ENCODE assay signal across 35 cellular contexts in the genomic region with DNA sequence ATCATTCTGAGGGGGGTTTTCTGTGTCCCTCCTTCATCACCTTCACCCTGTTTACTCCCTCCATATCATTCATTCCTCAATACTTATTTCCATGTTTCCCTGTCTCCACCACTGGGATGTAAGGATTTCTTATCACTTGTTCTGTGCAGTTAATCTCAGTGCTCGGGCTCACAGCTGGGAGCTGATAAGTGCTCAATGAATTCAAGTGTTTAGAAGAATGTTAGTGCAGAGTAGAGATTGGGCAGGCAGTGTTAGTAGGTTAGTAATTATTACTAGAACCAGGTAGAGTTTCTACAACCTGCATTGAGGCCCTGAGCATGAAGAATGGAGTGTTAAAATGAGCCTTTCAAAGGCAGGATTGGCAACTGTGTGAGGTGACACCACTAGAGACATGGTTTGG.
"Had no signal": no experiment of that assay in that cellular context is flagged by ENCODE, and none has a peak within 500 bp of the region (broad histone marks: within the 10 kb centered on the region; RNA-seq: fewer than 3 reads in every experiment).

No MANE protein-coding gene starts in this region.

- ATAC-seq: activated CD8-positive, alpha-beta T cell treated with anti-CD3 and anti-CD28 coated beads for 36 hours; activated naive CD4-positive, alpha-beta T cell treated with anti-CD3 and anti-CD28 coated beads, Interleukin-2, amount 50 U/mL, for 72 hours; activated T-cell treated with anti-CD3 and anti-CD28 coated beads, Interleukin-2, amount 50 U/mL, for 4 hours; activated T-cell treated with anti-CD3 and anti-CD28 coated beads, Interleukin-2, amount 50 U/mL, for 72 hours; activated T-helper 17 cell treated with anti-CD3 and anti-CD28 coated beads, Interleukin-2, amount 50 U/mL, for 72 hours; body of pancreas had no signal

- H3K27ac ChIP-seq: adrenal gland, body of pancreas, brain microvascular endothelial cell, breast epithelium, VCaP had no signal

- H3K27me3 ChIP-seq: adrenal gland, body of pancreas, brain microvascular endothelial cell, breast epithelium had no signal

- H3K4me3 ChIP-seq: adrenal gland, body of pancreas, breast epithelium had no signal

- H3K4me3 Mint-ChIP-seq: activated B cell treated with CpG ODN at 0.5 μM for 24 hours; activated CD4-positive, alpha-beta memory T cell treated with anti-CD3 and anti-CD28 coated beads for 36 hours; activated CD4-positive, alpha-beta T cell treated with anti-CD3 and anti-CD28 coated beads, Interleukin-2, amount 10 ng/mL, durations not matched to agents 24 days and 14 days; activated CD8-positive, alpha-beta T cell treated with anti-CD3 and anti-CD28 coated beads for 36 hours; activated naive CD4-positive, alpha-beta T cell treated with anti-CD3 and anti-CD28 coated beads for 36 hours; activated naive CD8-positive, alpha-beta T cell treated with anti-CD3 and anti-CD28 coated beads for 36 hours; activated T-cell treated with anti-CD3 and anti-CD28 coated beads, Interleukin-2, amount 50 U/mL, for 4 hours; activated T-cell treated with anti-CD3 and anti-CD28 coated beads, Interleukin-2, amount 50 U/mL, for 72 hours; activated T-helper 1 cell treated with anti-CD3 and anti-CD28 coated beads, Interleukin-12 subunit alpha, Interleukin-12 subunit beta, Interleukin-2, Interleukin-4 antibody, amounts not matched to agents 30 ng/mL and 10 ng/mL and 1 ng/mL, durations not matched to agents 14 hours and 24 hours and 36 hours; activated T-helper 17 cell treated with anti-CD3 and anti-CD28 coated beads, Interleukin-2, amount 50 U/mL, for 72 hours; T-helper 1 cell treated with Interleukin-12 subunit alpha and Interleukin-12 subunit beta and Interleukin-4 antibody, amounts not matched to agents 30 μg/mL and 1 μg/mL, for 36 hours; T-helper 2 cell treated with Interferon-gamma antibody and Interleukin-4, amounts not matched to agents 5 μg/mL and 100 μg/mL, for 36 hours had no signal

- H3K9me3 Mint-ChIP-seq: activated B cell treated with CpG ODN at 0.5 μM for 24 hours; activated CD4-positive, alpha-beta T cell treated with anti-CD3 and anti-CD28 coated beads, Interleukin-2, amount 10 ng/mL, durations not matched to agents 24 days and 14 days; activated CD8-positive, alpha-beta T cell treated with anti-CD3 and anti-CD28 coated beads for 36 hours; activated naive CD4-positive, alpha-beta T cell treated with anti-CD3 and anti-CD28 coated beads for 36 hours; activated naive CD8-positive, alpha-beta T cell treated with anti-CD3 and anti-CD28 coated beads for 36 hours; activated T-cell treated with anti-CD3 and anti-CD28 coated beads, Interleukin-2, amount 50 U/mL, for 72 hours; activated T-helper 1 cell treated with anti-CD3 and anti-CD28 coated beads, Interleukin-12 subunit alpha, Interleukin-12 subunit beta, Interleukin-2, Interleukin-4 antibody, amounts not matched to agents 30 ng/mL and 10 ng/mL and 1 ng/mL, durations not matched to agents 14 hours and 24 hours and 36 hours; activated T-helper 17 cell treated with anti-CD3 and anti-CD28 coated beads, Interleukin-2, amount 50 U/mL, for 72 hours; T-helper 1 cell treated with Interleukin-12 subunit alpha and Interleukin-12 subunit beta and Interleukin-4 antibody, amounts not matched to agents 30 μg/mL and 1 μg/mL, for 36 hours; T-helper 2 cell treated with Interferon-gamma antibody and Interleukin-4, amounts not matched to agents 5 μg/mL and 100 μg/mL, for 36 hours had no signal

- H3K9me3 ChIP-seq: body of pancreas, breast epithelium had no signal

- H3K4me1 Mint-ChIP-seq: activated CD4-positive, alpha-beta T cell treated with anti-CD3 and anti-CD28 coated beads, Interleukin-2, amount 10 ng/mL, durations not matched to agents 24 days and 14 days; activated naive CD8-positive, alpha-beta T cell treated with anti-CD3 and anti-CD28 coated beads for 36 hours; activated T-helper 17 cell treated with anti-CD3 and anti-CD28 coated beads, Interleukin-2, amount 50 U/mL, for 72 hours had no signal

- H3K4me1 ChIP-seq: adrenal gland, body of pancreas, breast epithelium had no signal

- H3K36me3 Mint-ChIP-seq: activated CD4-positive, alpha-beta memory T cell treated with anti-CD3 and anti-CD28 coated beads for 36 hours; activated naive CD4-positive, alpha-beta T cell treated with anti-CD3 and anti-CD28 coated beads, Interleukin-2, amount 50 U/mL, for 72 hours; activated naive CD8-positive, alpha-beta T cell treated with anti-CD3 and anti-CD28 coated beads for 36 hours had no signal

- H3K27me3 Mint-ChIP-seq: activated B cell treated with CpG ODN at 0.5 μM for 24 hours; activated CD4-positive, alpha-beta memory T cell treated with anti-CD3 and anti-CD28 coated beads for 36 hours; activated CD4-positive, alpha-beta T cell treated with anti-CD3 and anti-CD28 coated beads, Interleukin-2, amount 10 ng/mL, durations not matched to agents 24 days and 14 days; activated CD8-positive, alpha-beta T cell treated with anti-CD3 and anti-CD28 coated beads for 36 hours; activated naive CD8-positive, alpha-beta T cell treated with anti-CD3 and anti-CD28 coated beads for 36 hours; activated T-helper 17 cell treated with anti-CD3 and anti-CD28 coated beads, Interleukin-2, amount 50 U/mL, for 72 hours had no signal

- DNase-seq: activated B cell treated with CpG ODN at 0.5 μM for 24 hours; activated CD4-positive, alpha-beta memory T cell treated with anti-CD3 and anti-CD28 coated beads for 36 hours; activated CD4-positive, alpha-beta T cell treated with anti-CD3 and anti-CD28 coated beads for 4 hours; activated CD4-positive, alpha-beta T cell treated with anti-CD3 and anti-CD28 coated beads, Interleukin-2, amount 10 ng/mL, durations not matched to agents 24 days and 14 days; activated CD4-positive, alpha-beta T cell treated with anti-CD3 and anti-CD28 coated beads, Interleukin-2, amount 50 U/mL, for 1 hour; activated CD4-positive, alpha-beta T cell treated with anti-CD3 and anti-CD28 coated beads, Interleukin-2, amount 50 U/mL, for 4 hours; activated CD4-positive, CD25-positive, alpha-beta regulatory T cell treated with anti-CD3 and anti-CD28 coated beads, Interleukin-2, amount 50 U/mL, for 72 hours; activated CD8-positive, alpha-beta memory T cell treated with anti-CD3 and anti-CD28 coated beads, Interleukin-2, amount 50 U/mL, for 4 hours; activated CD8-positive, alpha-beta T cell treated with anti-CD3 and anti-CD28 coated beads for 36 hours; activated effector memory CD4-positive, alpha-beta T cell treated with anti-CD3 and anti-CD28 coated beads, Interleukin-2, amount 50 U/mL, for 16 hours; activated gamma-delta T cell treated with Interleukin-2 at 50 U/mL for 16 hours; activated naive CD4-positive, alpha-beta T cell; activated naive CD4-positive, alpha-beta T cell treated with anti-CD3 and anti-CD28 coated beads for 36 hours; activated naive CD4-positive, alpha-beta T cell treated with anti-CD3 and anti-CD28 coated beads, Interleukin-2, amount 50 U/mL, for 16 hours; activated naive CD8-positive, alpha-beta T cell treated with anti-CD3 and anti-CD28 coated beads for 36 hours; activated T-cell treated with anti-CD3 and anti-CD28 coated beads for 4 hours; activated T-cell treated with anti-CD3 and anti-CD28 coated beads, Interleukin-2, amount 50 U/mL, for 1 hour; activated T-cell treated with anti-CD3 and anti-CD28 coated beads, Interleukin-2, amount 50 U/mL, for 4 hours; activated T-cell treated with anti-CD3 and anti-CD28 coated beads, Interleukin-2, amount 50 U/mL, for 72 hours; adrenal gland; amniotic stem cell; aorta; body of pancreas; brain microvascular endothelial cell; central memory CD4-positive, alpha-beta T cell; T-helper 1 cell; T-helper 2 cell; T-helper 9 cell had no signal

- H3K27ac Mint-ChIP-seq: activated B cell treated with CpG ODN at 0.5 μM for 24 hours; activated CD4-positive, alpha-beta memory T cell treated with anti-CD3 and anti-CD28 coated beads for 36 hours; activated CD4-positive, alpha-beta T cell treated with anti-CD3 and anti-CD28 coated beads, Interleukin-2, amount 10 ng/mL, durations not matched to agents 24 days and 14 days; activated CD8-positive, alpha-beta T cell treated with anti-CD3 and anti-CD28 coated beads for 36 hours; activated naive CD4-positive, alpha-beta T cell treated with anti-CD3 and anti-CD28 coated beads for 36 hours; activated naive CD4-positive, alpha-beta T cell treated with anti-CD3 and anti-CD28 coated beads, Interleukin-2, amount 50 U/mL, for 72 hours; activated naive CD8-positive, alpha-beta T cell treated with anti-CD3 and anti-CD28 coated beads for 36 hours; activated T-cell treated with anti-CD3 and anti-CD28 coated beads, Interleukin-2, amount 50 U/mL, for 72 hours; activated T-helper 1 cell treated with anti-CD3 and anti-CD28 coated beads, Interleukin-12 subunit alpha, Interleukin-12 subunit beta, Interleukin-2, Interleukin-4 antibody, amounts not matched to agents 30 ng/mL and 10 ng/mL and 1 ng/mL, durations not matched to agents 14 hours and 24 hours and 36 hours; activated T-helper 17 cell treated with anti-CD3 and anti-CD28 coated beads, Interleukin-2, amount 50 U/mL, for 72 hours; T-helper 1 cell treated with Interleukin-12 subunit alpha and Interleukin-12 subunit beta and Interleukin-4 antibody, amounts not matched to agents 30 μg/mL and 1 μg/mL, for 36 hours; T-helper 2 cell treated with Interferon-gamma antibody and Interleukin-4, amounts not matched to agents 5 μg/mL and 100 μg/mL, for 36 hours had no signal

- H3K36me3 ChIP-seq: adrenal gland, brain microvascular endothelial cell, breast epithelium had no signal
